ENCODE assay signal across 8 cellular contexts in the genomic region with DNA sequence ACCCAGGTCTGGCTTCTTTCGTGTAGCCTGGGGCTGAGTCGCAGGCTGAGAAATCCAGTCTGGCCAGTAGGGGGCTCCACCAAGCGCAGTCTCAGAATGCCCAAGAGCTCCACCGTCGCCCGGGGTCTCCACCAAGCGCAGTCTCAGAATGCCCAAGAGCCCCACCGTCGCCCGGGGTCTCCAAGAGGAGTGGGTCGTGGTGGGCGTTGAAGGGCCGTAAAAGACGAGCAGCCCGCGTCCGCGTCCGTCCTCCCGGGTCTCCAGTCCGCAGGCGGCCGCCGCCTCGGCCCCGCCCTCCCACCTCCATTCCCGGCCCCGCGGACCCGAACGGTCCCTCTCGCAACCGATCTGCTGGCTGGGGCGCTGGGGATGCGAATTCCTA.
DNase-seq lines count a peak whose midpoint lies in the region; ATAC-seq lines count a peak whose summit lies in the region.

No MANE protein-coding gene starts in this region.

- peak overlapping the region; percentile 93 for H3K27ac ChIP-seq in cingulate gyrus (ENCODE audit: low read depth, low read length)

- peak; percentile 86 for DNase-seq in AG08395 (ENCODE audit: low spot score)
- DNase-seq in NCI-H2227 treated with DMSO at 0.1 percent for 48 hours (lab: John Stamatoyannopoulos, UW), result peak; percentile 87
- peak; percentile 84 to 88 for DNase-seq in activated CD4-positive, alpha-beta T cell treated with anti-CD3 and anti-CD28 coated beads for 4 hours
- peak; percentile 97 for DNase-seq in left kidney (ENCODE audit: low read depth, low spot score)
- DNase-seq in stimulated activated CD4-positive, alpha-beta T cell treated with anti-CD3 and anti-CD28 coated beads, Interleukin-1b, Interleukin-23, amount 100 ng/mL, for 4 hours (ENCODE audit: low read depth in 2 of 2), result peak; percentile 81 to 85

- peak; percentile 52 for ATAC-seq in GM18868 (IDR thresholded peaks at IDR 0.05; ENCODE audit: unreplicated experiment)
- ATAC-seq in HG03103 (IDR thresholded peaks at IDR 0.05; ENCODE audit: low read depth, unreplicated experiment), result peak; percentile 41

Comparison
In these comparisons a context has a peak if more than half of its experiments do, and no peak if none do; other contexts are left out.
1. Peak in every context shown above with its lines: DNase-seq, ATAC-seq and H3K27ac ChIP-seq.